ENCODE assay signal across 8 cellular contexts in genomic region chr12:56644654-56645053, GRCh38. TPM values are rescaled to one million over a fixed set of nuclear protein-coding genes. Genes with fewer than 3 reads are reported as not detected.
DNase-seq lines count a peak whose midpoint lies in the region; ATAC-seq and TF ChIP-seq lines count a peak whose summit lies in the region.

No MANE protein-coding gene starts in this region.

- POLR2A ChIA-PET in activated CD8-positive, alpha-beta T cell treated with anti-CD3 and anti-CD28 coated beads for 36 hours (lab: Charles Lee), result interaction anchor here (1.2 to 3.7 kb wide), 10 partner anchors 12 to 83 kb away, joined by 3 to 95 read pairs (median 9); partner anchors contain the start of genes BAZ2A, NACA and PTGES3

- H3K4me3 ChIP-seq in iPS-11a (ENCODE audit: low read depth, low read length), result peak overlapping the region; percentile 100

- no peaks in the 10 kb centered on the region for H3K9me3 Mint-ChIP-seq in activated CD8-positive, alpha-beta T cell treated with anti-CD3 and anti-CD28 coated beads for 36 hours
- no peaks in the 10 kb centered on the region for H3K9me3 Mint-ChIP-seq in stimulated activated memory B cell treated with anti-CD40 and anti-IgM and Interleukin-4, amounts not matched to agents 10 μg/mL and 1 μg/mL and 100 μg/mL, for 72 hours

- H3K4me1 Mint-ChIP-seq in activated CD8-positive, alpha-beta T cell treated with anti-CD3 and anti-CD28 coated beads for 36 hours (ENCODE audit: low read depth), result peaks cover 39% of the 10 kb centered on the region
- H3K4me1 Mint-ChIP-seq in stimulated activated memory B cell treated with anti-CD40 and anti-IgM and Interleukin-4, amounts not matched to agents 10 μg/mL and 1 μg/mL and 100 μg/mL, for 72 hours, result peaks cover 32% of the 10 kb centered on the region

- peak overlapping the region; percentile 97 for H3K27ac Mint-ChIP-seq in activated CD8-positive, alpha-beta T cell treated with anti-CD3 and anti-CD28 coated beads for 36 hours
- peak overlapping the region; percentile 89 for H3K27ac Mint-ChIP-seq in stimulated activated memory B cell treated with anti-CD40 and anti-IgM and Interleukin-4, amounts not matched to agents 10 μg/mL and 1 μg/mL and 100 μg/mL, for 72 hours

- H3K27me3 Mint-ChIP-seq in activated CD8-positive, alpha-beta T cell treated with anti-CD3 and anti-CD28 coated beads for 36 hours, result no peaks in the 10 kb centered on the region
- H3K27me3 Mint-ChIP-seq in stimulated activated memory B cell treated with anti-CD40 and anti-IgM and Interleukin-4, amounts not matched to agents 10 μg/mL and 1 μg/mL and 100 μg/mL, for 72 hours, result no peaks in the 10 kb centered on the region

- DNase-seq in DMS 273 (lab: John Stamatoyannopoulos, UW; ENCODE audit: unreplicated experiment) (peak; percentile 20), DMS 273 treated with DMSO at 0.1 percent for 48 hours (lab: John Stamatoyannopoulos, UW) (no peak), COLO829 (ENCODE audit: low spot score) (no peak), NCI-H2171 (lab: John Stamatoyannopoulos, UW) (no peak)
- no peak for DNase-seq in activated CD8-positive, alpha-beta T cell treated with anti-CD3 and anti-CD28 coated beads for 36 hours
- DNase-seq in stimulated activated CD4-positive, alpha-beta T cell treated with anti-CD3 and anti-CD28 coated beads, Interleukin-1b, Interleukin-23, amount 100 ng/mL, for 48 hours, result no peak

- CTCF ChIA-PET in activated CD8-positive, alpha-beta T cell treated with anti-CD3 and anti-CD28 coated beads for 36 hours (lab: Charles Lee), result interaction anchor here (0.8 to 1.7 kb wide), 4 partner anchors 8 to 45 kb away, joined by 3 to 11 read pairs (median 4); no protein-coding TSS in a partner anchor

- peak overlapping the region; percentile 86 for H3K4me3 Mint-ChIP-seq in activated CD8-positive, alpha-beta T cell treated with anti-CD3 and anti-CD28 coated beads for 36 hours
- peak overlapping the region; percentile 92 for H3K4me3 Mint-ChIP-seq in stimulated activated memory B cell treated with anti-CD40 and anti-IgM and Interleukin-4, amounts not matched to agents 10 μg/mL and 1 μg/mL and 100 μg/mL, for 72 hours

- TF ChIP-seq CTCF in activated CD8-positive, alpha-beta T cell treated with anti-CD3 and anti-CD28 coated beads for 36 hours (IDR thresholded peaks at IDR 0.05), result no peak

- intact Hi-C loops in activated CD8-positive, alpha-beta T cell treated with anti-CD3 and anti-CD28 coated beads for 36 hours (cut with micrococcal nuclease), result loop anchor here (10.0 kb wide), 1 partner anchor 80 kb away; the partner anchor contains the start of gene NACA

- H3K36me3 Mint-ChIP-seq in activated CD8-positive, alpha-beta T cell treated with anti-CD3 and anti-CD28 coated beads for 36 hours (ENCODE audit: low read depth), result peaks cover 51% of the 10 kb centered on the region
- H3K36me3 Mint-ChIP-seq in stimulated activated memory B cell treated with anti-CD40 and anti-IgM and Interleukin-4, amounts not matched to agents 10 μg/mL and 1 μg/mL and 100 μg/mL, for 72 hours, result peaks cover 43% of the 10 kb centered on the region

- no peak for ATAC-seq in activated CD8-positive, alpha-beta T cell treated with anti-CD3 and anti-CD28 coated beads for 36 hours
- ATAC-seq in stimulated activated memory B cell treated with anti-CD40 and anti-IgM and Interleukin-4, amounts not matched to agents 10 μg/mL and 1 μg/mL and 100 μg/mL, for 72 hours, result no peak

RNA-seq across cellular contexts. Expression of gene ATP5F1B, which starts 1.1 kb away (rescaled TPM):
- 100 to 1,000 TPM; 859 to 869 TPM for total RNA-seq in activated CD8-positive, alpha-beta T cell treated with anti-CD3 and anti-CD28 coated beads for 36 hours

RNA-seq across cellular contexts. Expression of gene BAZ2A, which starts 14.5 kb away (rescaled TPM):
- total RNA-seq in activated CD8-positive, alpha-beta T cell treated with anti-CD3 and anti-CD28 coated beads for 36 hours, result 10 to 100 TPM; 80.1 to 89.3 TPM

RNA-seq across cellular contexts. Expression of gene PTGES3, which starts 43.4 kb away (rescaled TPM):
- total RNA-seq in activated CD8-positive, alpha-beta T cell treated with anti-CD3 and anti-CD28 coated beads for 36 hours, result 100 to 1,000 TPM; 381 to 406 TPM
